In the genomic region with DNA sequence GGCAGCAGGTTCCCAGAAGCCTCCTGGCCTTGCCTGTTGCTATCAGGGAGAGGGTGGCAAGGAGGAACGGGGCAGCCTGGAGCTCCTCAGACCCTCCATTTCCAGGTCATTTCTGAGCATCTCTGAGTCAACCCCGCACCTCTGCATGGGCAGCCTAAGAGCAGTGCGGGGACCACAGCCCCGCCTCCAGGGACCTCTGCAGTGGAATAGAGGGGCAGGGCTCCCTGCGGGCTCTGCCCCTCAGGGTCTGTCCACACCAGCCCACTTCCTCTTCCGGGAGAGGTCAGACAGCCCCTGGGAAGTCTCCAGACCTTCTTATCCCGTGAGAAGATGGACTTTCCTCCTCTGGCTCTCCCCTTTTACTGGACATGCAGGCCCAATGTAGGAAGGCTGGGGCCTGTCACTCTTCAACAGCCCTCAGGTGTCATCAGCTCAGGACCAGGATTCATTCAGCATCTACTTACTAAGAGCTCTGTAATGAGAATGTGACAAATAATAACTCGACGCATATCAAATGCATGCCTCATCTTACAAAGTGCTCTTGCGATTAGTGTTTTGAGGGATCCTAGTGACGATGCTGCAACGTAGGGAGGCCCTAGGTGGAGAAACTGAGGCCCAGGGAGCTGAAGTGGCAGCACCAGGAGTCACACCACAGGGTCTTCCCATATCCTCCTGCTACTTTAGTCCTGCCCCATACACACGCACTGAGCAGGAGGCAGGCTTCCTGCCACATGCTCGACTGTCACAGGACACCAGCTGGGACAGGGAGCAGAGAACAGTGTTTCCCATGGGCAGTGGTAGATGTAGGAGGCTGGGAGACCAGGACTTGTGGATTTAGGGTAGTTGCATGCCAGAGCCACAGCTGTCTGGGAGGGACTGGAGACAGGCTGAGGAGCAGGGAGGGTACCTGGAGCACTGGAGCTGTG, we compare ENCODE assay signal across 2 cellular contexts.
TF ChIP-seq lines count a peak whose summit lies in the region.

No MANE protein-coding gene starts in this region.

TF ChIP-seq in HCT116, 20 proteins besides CTCF, POLR2A, EP300 and RAD21:
- TF ChIP-seq, protein P1, sequence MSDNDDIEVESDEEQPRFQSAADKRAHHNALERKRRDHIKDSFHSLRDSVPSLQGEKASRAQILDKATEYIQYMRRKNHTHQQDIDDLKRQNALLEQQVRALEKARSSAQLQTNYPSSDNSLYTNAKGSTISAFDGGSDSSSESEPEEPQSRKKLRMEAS (IDR thresholded peaks at IDR 0.05): no peak
- no peak for TF ChIP-seq YY1 (IDR thresholded peaks at IDR 0.05; ENCODE audit: extremely low read depth, insufficient replicate concordance, low read depth, low read length)
- TF ChIP-seq JUND (IDR thresholded peaks at IDR 0.05): no peak
- TF ChIP-seq, protein P2, sequence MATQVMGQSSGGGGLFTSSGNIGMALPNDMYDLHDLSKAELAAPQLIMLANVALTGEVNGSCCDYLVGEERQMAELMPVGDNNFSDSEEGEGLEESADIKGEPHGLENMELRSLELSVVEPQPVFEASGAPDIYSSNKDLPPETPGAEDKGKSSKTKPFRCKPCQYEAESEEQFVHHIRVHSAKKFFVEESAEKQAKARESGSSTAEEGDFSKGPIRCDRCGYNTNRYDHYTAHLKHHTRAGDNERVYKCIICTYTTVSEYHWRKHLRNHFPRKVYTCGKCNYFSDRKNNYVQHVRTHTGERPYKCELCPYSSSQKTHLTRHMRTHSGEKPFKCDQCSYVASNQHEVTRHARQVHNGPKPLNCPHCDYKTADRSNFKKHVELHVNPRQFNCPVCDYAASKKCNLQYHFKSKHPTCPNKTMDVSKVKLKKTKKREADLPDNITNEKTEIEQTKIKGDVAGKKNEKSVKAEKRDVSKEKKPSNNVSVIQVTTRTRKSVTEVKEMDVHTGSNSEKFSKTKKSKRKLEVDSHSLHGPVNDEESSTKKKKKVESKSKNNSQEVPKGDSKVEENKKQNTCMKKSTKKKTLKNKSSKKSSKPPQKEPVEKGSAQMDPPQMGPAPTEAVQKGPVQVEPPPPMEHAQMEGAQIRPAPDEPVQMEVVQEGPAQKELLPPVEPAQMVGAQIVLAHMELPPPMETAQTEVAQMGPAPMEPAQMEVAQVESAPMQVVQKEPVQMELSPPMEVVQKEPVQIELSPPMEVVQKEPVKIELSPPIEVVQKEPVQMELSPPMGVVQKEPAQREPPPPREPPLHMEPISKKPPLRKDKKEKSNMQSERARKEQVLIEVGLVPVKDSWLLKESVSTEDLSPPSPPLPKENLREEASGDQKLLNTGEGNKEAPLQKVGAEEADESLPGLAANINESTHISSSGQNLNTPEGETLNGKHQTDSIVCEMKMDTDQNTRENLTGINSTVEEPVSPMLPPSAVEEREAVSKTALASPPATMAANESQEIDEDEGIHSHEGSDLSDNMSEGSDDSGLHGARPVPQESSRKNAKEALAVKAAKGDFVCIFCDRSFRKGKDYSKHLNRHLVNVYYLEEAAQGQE (IDR thresholded peaks at IDR 0.05; ENCODE audit: low read depth): no peak
- no peak for TF ChIP-seq ELF1 (IDR thresholded peaks at IDR 0.05; ENCODE audit: borderline replicate concordance, low read depth)
- TF ChIP-seq SP1 (IDR thresholded peaks at IDR 0.05; ENCODE audit: low read depth): no peak
- TF ChIP-seq ZNF274 (IDR thresholded peaks at IDR 0.05; ENCODE audit: low read depth, low read length): no peak

TF ChIP-seq in WTC11, 78 proteins besides CTCF, POLR2A, EP300 and RAD21:
- TF ChIP-seq, protein P1 (CRISPR knock-in tag; IDR thresholded peaks at IDR 0.05): no peak
- TF ChIP-seq ZNF263 (CRISPR knock-in tag; IDR thresholded peaks at IDR 0.05; ENCODE audit: low read depth): no peak
- TF ChIP-seq SMAD4 (CRISPR knock-in tag; IDR thresholded peaks at IDR 0.05): no peak
- TF ChIP-seq ESRRA (CRISPR knock-in tag; IDR thresholded peaks at IDR 0.05; ENCODE audit: borderline replicate concordance): no peak
- TF ChIP-seq, protein P3, sequence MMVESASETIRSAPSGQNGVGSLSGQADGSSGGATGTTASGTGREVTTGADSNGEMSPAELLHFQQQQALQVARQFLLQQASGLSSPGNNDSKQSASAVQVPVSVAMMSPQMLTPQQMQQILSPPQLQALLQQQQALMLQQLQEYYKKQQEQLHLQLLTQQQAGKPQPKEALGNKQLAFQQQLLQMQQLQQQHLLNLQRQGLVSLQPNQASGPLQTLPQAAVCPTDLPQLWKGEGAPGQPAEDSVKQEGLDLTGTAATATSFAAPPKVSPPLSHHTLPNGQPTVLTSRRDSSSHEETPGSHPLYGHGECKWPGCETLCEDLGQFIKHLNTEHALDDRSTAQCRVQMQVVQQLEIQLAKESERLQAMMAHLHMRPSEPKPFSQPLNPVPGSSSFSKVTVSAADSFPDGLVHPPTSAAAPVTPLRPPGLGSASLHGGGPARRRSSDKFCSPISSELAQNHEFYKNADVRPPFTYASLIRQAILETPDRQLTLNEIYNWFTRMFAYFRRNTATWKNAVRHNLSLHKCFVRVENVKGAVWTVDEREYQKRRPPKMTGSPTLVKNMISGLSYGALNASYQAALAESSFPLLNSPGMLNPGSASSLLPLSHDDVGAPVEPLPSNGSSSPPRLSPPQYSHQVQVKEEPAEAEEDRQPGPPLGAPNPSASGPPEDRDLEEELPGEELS (CRISPR knock-in tag; IDR thresholded peaks at IDR 0.05): no peak
- no peak for TF ChIP-seq ETV6 (CRISPR knock-in tag; IDR thresholded peaks at IDR 0.05)
- TF ChIP-seq NR2C2 (CRISPR knock-in tag; IDR thresholded peaks at IDR 0.05): no peak
- TF ChIP-seq RORB (CRISPR knock-in tag; IDR thresholded peaks at IDR 0.05): no peak
- TF ChIP-seq, protein P4, sequence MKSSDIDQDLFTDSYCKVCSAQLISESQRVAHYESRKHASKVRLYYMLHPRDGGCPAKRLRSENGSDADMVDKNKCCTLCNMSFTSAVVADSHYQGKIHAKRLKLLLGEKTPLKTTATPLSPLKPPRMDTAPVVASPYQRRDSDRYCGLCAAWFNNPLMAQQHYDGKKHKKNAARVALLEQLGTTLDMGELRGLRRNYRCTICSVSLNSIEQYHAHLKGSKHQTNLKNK (CRISPR knock-in tag; IDR thresholded peaks at IDR 0.05): no peak
- no peak for TF ChIP-seq ZNF219 (CRISPR knock-in tag; IDR thresholded peaks at IDR 0.05; ENCODE audit: borderline replicate concordance)
- no peak for TF ChIP-seq SOX15 (CRISPR knock-in tag; IDR thresholded peaks at IDR 0.05)
- no peak for TF ChIP-seq NR3C1 (CRISPR knock-in tag; conservative IDR thresholded peaks at IDR 0.05; ENCODE audit: low read depth)
- TF ChIP-seq, protein P5, sequence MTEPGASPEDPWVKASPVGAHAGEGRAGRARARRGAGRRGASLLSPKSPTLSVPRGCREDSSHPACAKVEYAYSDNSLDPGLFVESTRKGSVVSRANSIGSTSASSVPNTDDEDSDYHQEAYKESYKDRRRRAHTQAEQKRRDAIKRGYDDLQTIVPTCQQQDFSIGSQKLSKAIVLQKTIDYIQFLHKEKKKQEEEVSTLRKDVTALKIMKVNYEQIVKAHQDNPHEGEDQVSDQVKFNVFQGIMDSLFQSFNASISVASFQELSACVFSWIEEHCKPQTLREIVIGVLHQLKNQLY (CRISPR knock-in tag; IDR thresholded peaks at IDR 0.05): no peak
- TF ChIP-seq, protein P6, sequence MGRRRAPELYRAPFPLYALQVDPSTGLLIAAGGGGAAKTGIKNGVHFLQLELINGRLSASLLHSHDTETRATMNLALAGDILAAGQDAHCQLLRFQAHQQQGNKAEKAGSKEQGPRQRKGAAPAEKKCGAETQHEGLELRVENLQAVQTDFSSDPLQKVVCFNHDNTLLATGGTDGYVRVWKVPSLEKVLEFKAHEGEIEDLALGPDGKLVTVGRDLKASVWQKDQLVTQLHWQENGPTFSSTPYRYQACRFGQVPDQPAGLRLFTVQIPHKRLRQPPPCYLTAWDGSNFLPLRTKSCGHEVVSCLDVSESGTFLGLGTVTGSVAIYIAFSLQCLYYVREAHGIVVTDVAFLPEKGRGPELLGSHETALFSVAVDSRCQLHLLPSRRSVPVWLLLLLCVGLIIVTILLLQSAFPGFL (CRISPR knock-in tag; IDR thresholded peaks at IDR 0.05; ENCODE audit: borderline replicate concordance): no peak
- no peak for TF ChIP-seq JAZF1 (CRISPR knock-in tag; IDR thresholded peaks at IDR 0.05)
- no peak for TF ChIP-seq GABPB1 (CRISPR knock-in tag; IDR thresholded peaks at IDR 0.05)
- TF ChIP-seq MXD4 (CRISPR knock-in tag; IDR thresholded peaks at IDR 0.05; ENCODE audit: borderline replicate concordance): no peak
- TF ChIP-seq, protein P7, sequence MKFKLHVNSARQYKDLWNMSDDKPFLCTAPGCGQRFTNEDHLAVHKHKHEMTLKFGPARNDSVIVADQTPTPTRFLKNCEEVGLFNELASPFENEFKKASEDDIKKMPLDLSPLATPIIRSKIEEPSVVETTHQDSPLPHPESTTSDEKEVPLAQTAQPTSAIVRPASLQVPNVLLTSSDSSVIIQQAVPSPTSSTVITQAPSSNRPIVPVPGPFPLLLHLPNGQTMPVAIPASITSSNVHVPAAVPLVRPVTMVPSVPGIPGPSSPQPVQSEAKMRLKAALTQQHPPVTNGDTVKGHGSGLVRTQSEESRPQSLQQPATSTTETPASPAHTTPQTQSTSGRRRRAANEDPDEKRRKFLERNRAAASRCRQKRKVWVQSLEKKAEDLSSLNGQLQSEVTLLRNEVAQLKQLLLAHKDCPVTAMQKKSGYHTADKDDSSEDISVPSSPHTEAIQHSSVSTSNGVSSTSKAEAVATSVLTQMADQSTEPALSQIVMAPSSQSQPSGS (CRISPR knock-in tag; IDR thresholded peaks at IDR 0.05; ENCODE audit: borderline replicate concordance, low read depth): no peak
